12 cellular contexts compared by ENCODE assay signal in the genomic region with DNA sequence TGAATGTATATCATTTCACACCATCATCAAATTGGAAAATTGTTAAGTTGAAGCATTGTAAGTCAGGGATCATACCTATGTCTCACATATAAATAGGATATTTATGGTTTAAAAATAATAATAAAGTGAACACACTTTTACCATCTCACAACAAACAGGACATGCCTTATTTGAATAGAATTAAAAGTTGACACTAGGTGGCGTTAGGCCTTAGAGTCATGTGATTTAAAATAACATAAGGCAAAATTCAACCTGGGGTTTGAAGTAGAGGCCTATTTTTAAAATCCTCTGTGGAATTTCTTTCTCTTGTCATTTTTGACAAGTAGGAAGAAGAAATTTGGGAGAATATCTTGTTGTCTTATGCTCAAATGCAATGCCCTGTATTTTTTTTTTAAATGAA.
A peak's percentile ranks its signal among the peaks of the same experiment; 100 is the strongest.
DNase-seq lines count a peak whose midpoint lies in the region; ATAC-seq and TF ChIP-seq lines count a peak whose summit lies in the region.
"Had no signal": no experiment of that assay in that cellular context is flagged by ENCODE, and none has a peak within 500 bp of the region (broad histone marks: within the 10 kb centered on the region; RNA-seq: fewer than 3 reads in every experiment).

No MANE protein-coding gene starts in this region.

- no peaks in the 10 kb centered on the region for H3K4me1 ChIP-seq in Loucy (ENCODE audit: insufficient read depth, low read length, poor library complexity, severe bottlenecking)
- H3K4me1 ChIP-seq: thyroid gland had no signal

- H3K9me3 ChIP-seq in Loucy (ENCODE audit: insufficient read depth, low read depth, low read length), result no peaks in the 10 kb centered on the region
- H3K9me3 ChIP-seq: neutrophil, thyroid gland had no signal

- DNase-seq in NCI-H345 (lab: John Stamatoyannopoulos, UW) (peak; percentile 3), NCI-H345 treated with DMSO at 0.1 percent for 48 hours (lab: John Stamatoyannopoulos, UW; ENCODE audit: unreplicated experiment) (no peak), cerebellar cortex (ENCODE audit: low spot score) (peak; percentile 4), retinal pigment epithelial cell (ENCODE audit: low read depth) (no peak), HuH-7.5 (ENCODE audit: low spot score) (no peak), HK-2 (ENCODE audit: unreplicated experiment) (no peak)
- DNase-seq: C1 segment of cervical spinal cord, T-cell, thyroid gland had no signal

- no peaks in the 10 kb centered on the region for H3K79me2 ChIP-seq in Loucy (ENCODE audit: insufficient read depth, low read length)

- H3K4me2 ChIP-seq in Loucy (ENCODE audit: low read depth, low read length, poor library complexity, severe bottlenecking), result no peak overlapping the region

- H3K27me3 ChIP-seq in Loucy (ENCODE audit: insufficient read depth, low read length, poor library complexity, severe bottlenecking), result no peaks in the 10 kb centered on the region
- H3K27me3 ChIP-seq: neutrophil, thyroid gland had no signal

- H2AFZ ChIP-seq in Loucy (ENCODE audit: low read length), result no peak overlapping the region

- TF ChIP-seq CTCF in Loucy (conservative IDR thresholded peaks at IDR 0.05; ENCODE audit: low read length) (peak; percentile 66), retinal pigment epithelial cell (conservative IDR thresholded peaks at IDR 0.05; ENCODE audit: low read depth, low read length) (peak; percentile 38)

- H3K4me3 ChIP-seq in Loucy (ENCODE audit: low read length, poor library complexity, severe bottlenecking), result no peak overlapping the region
- no peak overlapping the region for H3K4me3 ChIP-seq in retinal pigment epithelial cell (ENCODE audit: low read length)
- H3K4me3 ChIP-seq: thyroid gland had no signal

- no peaks in the 10 kb centered on the region for H3K36me3 ChIP-seq in Loucy (ENCODE audit: insufficient read depth, low read length)
- H3K36me3 ChIP-seq: neutrophil, thyroid gland had no signal

- no peaks in the 10 kb centered on the region for H3F3A ChIP-seq in Loucy (ENCODE audit: low read depth)

- H3K9ac ChIP-seq in Loucy (ENCODE audit: low read depth, low read length, poor library complexity, severe bottlenecking), result no peak overlapping the region

- H3K9me2 ChIP-seq in Loucy (replicated peaks; ENCODE audit: low read depth, low read length), result no peaks in the 10 kb centered on the region

- H4K20me1 ChIP-seq in Loucy (ENCODE audit: insufficient read depth, low read length, poor library complexity, severe bottlenecking), result no peaks in the 10 kb centered on the region

- no peak for ATAC-seq in HG03139 (IDR thresholded peaks at IDR 0.05; ENCODE audit: unreplicated experiment)
- ATAC-seq: T-cell had no signal

Comparison
In these comparisons a context has a peak if more than half of its experiments do, and no peak if none do; other contexts are left out.
1. DNase-seq: peak in NCI-H345 (single experiment) and cerebellar cortex (single experiment); none in NCI-H345 treated with DMSO at 0.1 percent for 48 hours (single experiment), retinal pigment epithelial cell (single experiment), HuH-7.5 (single experiment) and HK-2 (single experiment).